1 cellular context compared by ENCODE assay signal in the genomic region with DNA sequence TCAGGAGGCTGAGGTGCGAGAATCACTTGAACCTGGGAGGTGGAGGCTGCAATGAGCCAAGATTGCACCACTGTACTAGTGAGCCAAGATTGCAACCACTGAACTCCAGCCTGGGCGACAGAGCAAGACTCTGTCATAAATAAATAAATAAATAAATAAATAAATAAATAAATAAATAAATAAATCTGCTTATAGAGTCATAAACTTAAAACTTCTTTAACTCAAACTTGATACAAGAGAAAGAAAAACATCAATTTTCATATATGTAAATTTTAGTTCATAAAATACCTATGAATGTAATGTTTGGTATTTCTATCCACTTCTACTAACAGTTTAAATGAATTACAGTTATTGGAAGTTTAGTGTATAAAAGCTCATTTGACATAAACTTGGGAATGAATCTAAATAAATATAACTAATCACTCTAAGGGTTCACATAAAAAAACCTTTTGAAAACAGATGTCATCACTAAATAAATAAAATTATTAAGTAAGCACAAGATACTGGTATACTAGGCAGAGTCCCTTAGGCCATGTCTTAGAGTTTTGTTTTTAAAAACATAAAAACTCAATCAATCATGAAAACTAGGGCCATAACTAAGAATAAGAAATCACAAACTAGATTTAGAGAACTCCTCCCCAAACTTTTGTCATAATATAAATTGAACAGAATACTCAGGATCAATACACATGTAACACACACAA.
TF ChIP-seq lines count a peak whose summit lies in the region.

No MANE protein-coding gene starts in this region.

TF ChIP-seq in GM12878, 131 proteins besides CTCF, POLR2A, EP300 and RAD21:
- TF ChIP-seq SREBF2 (IDR thresholded peaks at IDR 0.05; ENCODE audit: low read length) = no peak
